8 cellular contexts compared by ENCODE assay signal in the genomic region with DNA sequence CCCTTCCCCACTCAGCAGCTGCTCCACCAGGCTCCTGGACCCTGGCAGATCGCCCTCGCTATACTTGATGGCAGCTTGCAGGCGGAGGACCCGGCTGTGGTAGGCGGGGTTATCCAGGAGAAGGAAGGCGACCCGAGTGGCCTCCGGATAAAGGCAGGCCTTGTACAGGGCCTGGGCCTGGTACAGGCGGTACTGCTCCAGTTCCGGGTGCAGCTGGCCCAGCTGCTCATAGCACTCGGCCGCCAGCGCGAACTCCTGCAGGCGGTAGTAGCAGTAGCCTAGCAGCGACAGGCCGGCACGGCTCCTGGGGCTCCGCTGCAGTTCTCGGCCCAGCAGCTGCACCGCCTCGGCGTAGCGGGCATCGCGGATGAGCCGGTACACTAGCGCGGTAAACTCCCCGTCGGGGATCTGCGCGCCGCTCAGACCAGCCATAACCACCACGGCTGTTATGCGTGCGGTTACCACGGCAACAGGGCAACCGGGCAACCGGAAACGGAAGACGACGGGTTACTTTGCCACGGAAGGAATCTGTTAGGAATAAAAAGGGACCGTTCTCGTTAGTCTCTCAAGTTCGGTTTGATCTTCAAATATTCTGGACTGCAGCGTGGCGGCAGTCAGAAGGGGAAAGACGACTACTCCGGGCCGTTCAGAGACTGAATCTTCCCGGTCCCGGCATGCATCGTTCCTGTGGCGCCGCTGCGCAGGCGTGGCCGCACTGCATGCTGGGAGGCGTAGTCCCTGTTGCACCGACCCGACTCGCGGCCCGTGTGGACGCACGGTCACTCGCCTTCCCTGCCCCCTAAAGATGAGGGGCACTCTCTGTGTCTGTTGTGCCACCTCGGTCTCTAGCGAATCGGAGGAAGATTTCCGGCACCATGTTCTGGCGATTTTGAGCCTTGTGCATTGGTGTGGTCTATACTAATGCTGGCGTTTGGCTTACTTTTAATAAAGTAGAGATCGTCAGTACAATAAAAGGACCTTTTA.
A peak's percentile ranks its signal among the peaks of the same experiment; 100 is the strongest.
DNase-seq lines count a peak whose midpoint lies in the region; TF ChIP-seq lines count a peak whose summit lies in the region.

No MANE protein-coding gene starts in this region.

- peak overlapping the region; percentile 100 for H3K27ac Mint-ChIP-seq in nephron progenitor cell
- H3K27ac Mint-ChIP-seq in stimulated activated naive CD8-positive, alpha-beta T cell treated with anti-CD3 and anti-CD28 coated beads, Interleukin-15, Interleukin-2, amounts not matched to agents 100 ng/mL and 50 ng/mL, for 24 hours, result peak overlapping the region; percentile 100

- peaks cover 8% of the 10 kb centered on the region for H3K27me3 Mint-ChIP-seq in nephron progenitor cell (ENCODE audit: low read depth, poor library complexity)
- H3K27me3 Mint-ChIP-seq in stimulated activated naive CD8-positive, alpha-beta T cell treated with anti-CD3 and anti-CD28 coated beads, Interleukin-15, Interleukin-2, amounts not matched to agents 100 ng/mL and 50 ng/mL, for 24 hours, result peaks cover 9% of the 10 kb centered on the region

- DNase-seq in EL (peak; percentile 86), H4 (ENCODE audit: low spot score) (peak; percentile 82), LNCaP clone FGC (ENCODE audit: low read depth) (peak; percentile 51), activated gamma-delta T cell (lab: John Stamatoyannopoulos, UW) (peak; percentile 73), fibroblast of villous mesenchyme (ENCODE audit: low read depth) (peak; percentile 84), nephron progenitor cell (peak; percentile 88)

- no peak for TF ChIP-seq CTCF in LNCaP clone FGC (IDR thresholded peaks at IDR 0.05; ENCODE audit: control insufficient read depth, extremely low read depth, insufficient read depth)
- no peak for TF ChIP-seq CTCF in fibroblast of villous mesenchyme (IDR thresholded peaks at IDR 0.05; ENCODE audit: insufficient read depth, low read depth, low read length)
- TF ChIP-seq CTCF in nephron progenitor cell (IDR thresholded peaks at IDR 0.05), result no peak

- H3K4me3 ChIP-seq in LNCaP clone FGC (ENCODE audit: low read depth, low read length) (peak overlapping the region; percentile 87), fibroblast of villous mesenchyme (ENCODE audit: low read depth, low read length) (peak overlapping the region; percentile 99)

- H3K36me3 Mint-ChIP-seq in nephron progenitor cell (ENCODE audit: low read depth), result peaks cover 18% of the 10 kb centered on the region
- no peaks in the 10 kb centered on the region for H3K36me3 Mint-ChIP-seq in stimulated activated naive CD8-positive, alpha-beta T cell treated with anti-CD3 and anti-CD28 coated beads, Interleukin-15, Interleukin-2, amounts not matched to agents 100 ng/mL and 50 ng/mL, for 24 hours (ENCODE audit: low read depth)

- H3K4me3 Mint-ChIP-seq in nephron progenitor cell, result peak overlapping the region; percentile 94
- H3K4me3 Mint-ChIP-seq in stimulated activated naive CD8-positive, alpha-beta T cell treated with anti-CD3 and anti-CD28 coated beads, Interleukin-15, Interleukin-2, amounts not matched to agents 100 ng/mL and 50 ng/mL, for 24 hours, result peak overlapping the region; percentile 95

- H3K4me1 Mint-ChIP-seq in nephron progenitor cell, result peaks cover 36% of the 10 kb centered on the region
- H3K4me1 Mint-ChIP-seq in stimulated activated naive CD8-positive, alpha-beta T cell treated with anti-CD3 and anti-CD28 coated beads, Interleukin-15, Interleukin-2, amounts not matched to agents 100 ng/mL and 50 ng/mL, for 24 hours (ENCODE audit: low read depth), result peaks cover 9% of the 10 kb centered on the region

- peaks cover 31% of the 10 kb centered on the region for H3K9me3 Mint-ChIP-seq in nephron progenitor cell
- H3K9me3 Mint-ChIP-seq in stimulated activated naive CD8-positive, alpha-beta T cell treated with anti-CD3 and anti-CD28 coated beads, Interleukin-15, Interleukin-2, amounts not matched to agents 100 ng/mL and 50 ng/mL, for 24 hours, result peaks cover 4% of the 10 kb centered on the region

- peak; percentile 89 for TF ChIP-seq POLR2A in Raji (IDR thresholded peaks at IDR 0.05; ENCODE audit: insufficient read depth, low read depth, low read length)

Comparison
In these comparisons a context has a peak if more than half of its experiments do, and no peak if none do; other contexts are left out.
1. Peak in every context shown above with its lines: DNase-seq and H3K4me3 ChIP-seq.